In genomic region chr17:80312621-80313135, GRCh38 we compare ENCODE assay signal across 12 cellular contexts.
"Had no signal": no experiment of that assay in that cellular context is flagged by ENCODE, and none has a peak within 500 bp of the region (broad histone marks: within the 10 kb centered on the region; RNA-seq: fewer than 3 reads in every experiment).

No MANE protein-coding gene starts in this region.

- H3K27ac ChIP-seq: coronary artery, gastroesophageal sphincter, left ventricle myocardium inferior, ovary had no signal

- H3K27me3 ChIP-seq: gastroesophageal sphincter, ovary had no signal

- H3K4me1 Mint-ChIP-seq: neural crest cell had no signal

- H3K36me3 ChIP-seq: ovary had no signal

- H3K27ac Mint-ChIP-seq: T-helper 2 cell treated with Interferon-gamma antibody and Interleukin-4, amounts not matched to agents 5 μg/mL and 100 μg/mL, for 36 hours had no signal

- ATAC-seq: gastroesophageal sphincter had no signal

- H3K4me3 ChIP-seq: coronary artery, gastroesophageal sphincter, left ventricle myocardium inferior, ovary had no signal

- H3K9me3 ChIP-seq: gastroesophageal sphincter, left ventricle myocardium inferior, ovary had no signal

- H3K27me3 Mint-ChIP-seq: memory B cell had no signal

- H3K4me3 Mint-ChIP-seq: memory B cell; neural crest cell; T-helper 2 cell treated with Interferon-gamma antibody and Interleukin-4, amounts not matched to agents 5 μg/mL and 100 μg/mL, for 36 hours had no signal

- DNase-seq: activated CD8-positive, alpha-beta memory T cell treated with anti-CD3 and anti-CD28 coated beads, Interleukin-2, amount 50 U/mL, for 48 hours; effector memory CD4-positive, alpha-beta T cell; kidney; left ventricle myocardium inferior; stimulated activated CD4-positive, alpha-beta T cell treated with anti-CD3 and anti-CD28 coated beads, Interleukin-15, amount 100 ng/mL, for 24 hours; stimulated activated CD4-positive, alpha-beta T cell treated with anti-CD3 and anti-CD28 coated beads, Interleukin-4, amount 100 ng/mL, for 24 hours had no signal

- H3K9me3 Mint-ChIP-seq: memory B cell; neural crest cell; T-helper 2 cell treated with Interferon-gamma antibody and Interleukin-4, amounts not matched to agents 5 μg/mL and 100 μg/mL, for 36 hours had no signal
